In genomic region chr17:75371339-75371738, GRCh38 we compare ENCODE assay signal across 14 cellular contexts. TPM values are rescaled to one million over a fixed set of nuclear protein-coding genes. Genes with fewer than 3 reads are reported as not detected.
DNase-seq lines count a peak whose midpoint lies in the region; ATAC-seq and TF ChIP-seq lines count a peak whose summit lies in the region.
"Had no signal": no experiment of that assay in that cellular context is flagged by ENCODE, and none has a peak within 500 bp of the region (broad histone marks: within the 10 kb centered on the region; RNA-seq: fewer than 3 reads in every experiment).

No MANE protein-coding gene starts in this region.

- WGBS in upper lobe of left lung, 2 donors: 57 to 81% methylated on average over 6 of the region's 6 CpGs

- no peaks in the 10 kb centered on the region for H3K9me3 ChIP-seq in upper lobe of left lung
- H3K9me3 ChIP-seq in effector memory CD4-positive, alpha-beta T cell (ENCODE audit: control insufficient read depth, low read length): no peaks in the 10 kb centered on the region
- H3K9me3 ChIP-seq: BLaER1 had no signal

- TF ChIP-seq POLR2A in upper lobe of left lung (IDR thresholded peaks at IDR 0.05): no peak

- H3K4me1 ChIP-seq in upper lobe of left lung: peaks cover 31 to 52% (median 35%) of the 10 kb centered on the region in 4 donors
- peaks cover 13% of the 10 kb centered on the region for H3K4me1 ChIP-seq in effector memory CD4-positive, alpha-beta T cell (ENCODE audit: control insufficient read depth, insufficient read depth, low read length, poor library complexity, severe bottlenecking)

- H3K9me3 Mint-ChIP-seq in activated naive CD4-positive, alpha-beta T cell treated with anti-CD3 and anti-CD28 coated beads, Interleukin-2, amount 50 U/mL, for 72 hours: no peaks in the 10 kb centered on the region
- no peaks in the 10 kb centered on the region for H3K9me3 Mint-ChIP-seq in immature natural killer cell
- H3K9me3 Mint-ChIP-seq: activated naive CD8-positive, alpha-beta T cell treated with anti-CD3 and anti-CD28 coated beads, Interleukin-2, amount 10 ng/mL, durations not matched to agents 7 days and 5 days; mesothelial cell of epicardium had no signal

- peaks cover 0 to 1% (median 0%) of the 10 kb centered on the region in 3 donors for H3K27me3 Mint-ChIP-seq in immature natural killer cell (ENCODE audit: low read depth in 3 of 3)
- H3K27me3 Mint-ChIP-seq: activated naive CD8-positive, alpha-beta T cell treated with anti-CD3 and anti-CD28 coated beads, Interleukin-2, amount 10 ng/mL, durations not matched to agents 7 days and 5 days had no signal

- H3K27ac ChIP-seq in upper lobe of left lung: no peak overlapping the region
- H3K27ac ChIP-seq in effector memory CD4-positive, alpha-beta T cell (ENCODE audit: insufficient read depth, low read length, poor library complexity, severe bottlenecking): no peak overlapping the region
- H3K27ac ChIP-seq: BLaER1, VCaP had no signal

- no peak for TF ChIP-seq CTCF in upper lobe of left lung (IDR thresholded peaks at IDR 0.05)

- no peak overlapping the region for H3K4me3 ChIP-seq in upper lobe of left lung
- no peak overlapping the region for H3K4me3 ChIP-seq in effector memory CD4-positive, alpha-beta T cell (ENCODE audit: insufficient read depth, low read depth, low read length, poor library complexity, severe bottlenecking)
- H3K4me3 ChIP-seq: BLaER1 had no signal

- H3K36me3 ChIP-seq in upper lobe of left lung: peaks cover 0 to 20% (median 3%) of the 10 kb centered on the region in 4 donors
- H3K36me3 ChIP-seq in effector memory CD4-positive, alpha-beta T cell (ENCODE audit: control insufficient read depth, insufficient read depth, low read length): peaks cover 7% of the 10 kb centered on the region

- peaks cover 0 to 25% of the 10 kb centered on the region in 2 donors for H3K36me3 Mint-ChIP-seq in activated naive CD4-positive, alpha-beta T cell treated with anti-CD3 and anti-CD28 coated beads, Interleukin-2, amount 50 U/mL, for 72 hours
- H3K36me3 Mint-ChIP-seq in immature natural killer cell: peaks cover 0 to 5% (median 5%) of the 10 kb centered on the region in 3 donors

- DNase-seq in activated naive CD4-positive, alpha-beta T cell treated with anti-CD3 and anti-CD28 coated beads, Interleukin-2, amount 50 U/mL, for 72 hours (ENCODE audit: low spot score in 2 of 2): no peak
- DNase-seq in activated naive CD4-positive, alpha-beta T cell (lab: John Stamatoyannopoulos, UW): no peak
- DNase-seq in SIG-M5 (lab: John Stamatoyannopoulos, UW) (peak; percentile 23), immature natural killer cell (no peak), upper lobe of left lung (no peak), NCI-H510A (lab: John Stamatoyannopoulos, UW) (no peak), DMS79 treated with DMSO at 0.1 percent for 48 hours (lab: John Stamatoyannopoulos, UW) (no peak)
- no peak for DNase-seq in effector memory CD4-positive, alpha-beta T cell
- DNase-seq: activated naive CD8-positive, alpha-beta T cell treated with anti-CD3 and anti-CD28 coated beads, Interleukin-2, amount 10 ng/mL, durations not matched to agents 7 days and 5 days; NCI-H1048 had no signal

- ATAC-seq in activated naive CD4-positive, alpha-beta T cell treated with anti-CD3 and anti-CD28 coated beads, Interleukin-2, amount 50 U/mL, for 72 hours: peak in 1 of 2 donors; percentile 17
- peak; percentile 67 to 72 for ATAC-seq in upper lobe of left lung (ENCODE audit: low FRiP score in 2 of 2)
- ATAC-seq: HCT116 had no signal

- TF ChIP-seq EP300 in upper lobe of left lung (IDR thresholded peaks at IDR 0.05): no peak

- H3K27me3 ChIP-seq in upper lobe of left lung: no peaks in the 10 kb centered on the region
- H3K27me3 ChIP-seq in effector memory CD4-positive, alpha-beta T cell (replicated peaks; ENCODE audit: control insufficient read depth, insufficient read depth, low read length, poor library complexity, severe bottlenecking): no peaks in the 10 kb centered on the region
- H3K27me3 ChIP-seq: BLaER1 had no signal

- peaks cover 65 to 81% of the 10 kb centered on the region in 2 donors for H3K4me1 Mint-ChIP-seq in immature natural killer cell
- H3K4me1 Mint-ChIP-seq: mesothelial cell of epicardium had no signal

- peak overlapping the region; percentile 73 to 94 for H3K27ac Mint-ChIP-seq in activated naive CD4-positive, alpha-beta T cell treated with anti-CD3 and anti-CD28 coated beads, Interleukin-2, amount 50 U/mL, for 72 hours
- H3K27ac Mint-ChIP-seq in immature natural killer cell: peak overlapping the region in 5 of 6 donors; percentile 18 to 84 (median 65)
- H3K27ac Mint-ChIP-seq: mesothelial cell of epicardium had no signal

- H3K4me3 Mint-ChIP-seq in immature natural killer cell: peak overlapping the region in 1 of 5 donors; percentile 10
- H3K4me3 Mint-ChIP-seq: mesothelial cell of epicardium had no signal

RNA-seq across cellular contexts. Expression of gene GRB2, which starts 34.1 kb away (rescaled TPM):
- total RNA-seq in activated naive CD4-positive, alpha-beta T cell treated with anti-CD3 and anti-CD28 coated beads, Interleukin-2, amount 50 U/mL, for 72 hours: 100 to 1,000 TPM; 163 to 180 TPM
- 100 to 1,000 TPM; 104 to 161 (median 135) TPM for polyA plus RNA-seq in immature natural killer cell
- total RNA-seq in upper lobe of left lung: 100 to 1,000 TPM; 103 to 168 (median 151) TPM
